ENCODE assay signal across 8 cellular contexts in the genomic region with DNA sequence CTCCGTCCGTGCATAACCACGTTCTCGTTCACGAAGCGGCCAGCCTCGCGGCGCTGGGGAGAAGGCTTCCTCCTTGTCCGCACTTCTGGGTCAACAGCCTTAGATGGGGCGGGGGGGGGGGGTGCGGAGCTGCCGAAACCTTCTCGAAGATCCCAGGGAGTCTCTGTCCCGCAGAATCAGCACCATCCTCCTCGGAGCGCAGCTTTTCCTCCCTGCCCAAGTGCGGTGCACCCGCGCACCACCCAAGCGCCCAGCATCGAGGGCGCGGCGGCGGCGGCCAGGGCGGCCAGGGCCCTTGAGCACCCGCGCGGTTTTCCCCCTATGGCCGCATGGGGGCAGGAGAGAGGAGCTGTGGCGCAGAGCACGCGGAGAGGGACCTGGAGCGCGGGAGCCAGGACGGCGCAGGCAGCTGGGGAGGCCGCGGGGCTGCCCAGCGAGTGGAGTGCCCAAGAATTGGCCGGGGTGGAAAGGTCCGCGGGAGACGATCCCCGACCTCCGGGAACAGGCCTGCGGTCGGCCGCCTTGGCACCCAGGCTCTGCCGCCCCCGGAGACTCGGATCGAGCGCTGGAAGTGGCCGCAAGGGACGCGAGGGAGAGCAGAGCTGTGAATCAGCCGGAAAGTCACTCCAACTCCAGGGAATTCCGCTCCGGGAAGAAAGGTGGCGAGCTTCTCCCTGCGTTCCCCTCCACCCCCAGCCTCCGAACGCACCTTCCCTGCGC. TPM values are rescaled to one million over a fixed set of nuclear protein-coding genes. Genes with fewer than 3 reads are reported as not detected.
DNase-seq lines count a peak whose midpoint lies in the region; ATAC-seq and TF ChIP-seq lines count a peak whose summit lies in the region.

No MANE protein-coding gene starts in this region.

- peak overlapping the region; percentile 38 to 70 for H3K27ac ChIP-seq in ascending aorta
- H3K27ac ChIP-seq in hepatocyte = no peak overlapping the region
- H3K27ac ChIP-seq in OCI-LY7 (ENCODE audit: low read depth, low read length, poor library complexity, severe bottlenecking) = no peak overlapping the region

- H3K9me2 ChIP-seq in hepatocyte (replicated peaks; ENCODE audit: insufficient read depth) (no peaks in the 10 kb centered on the region), OCI-LY7 (ENCODE audit: insufficient read depth, low read length) (no peaks in the 10 kb centered on the region)

- peak overlapping the region; percentile 43 to 63 for H3K4me3 ChIP-seq in ascending aorta
- H3K4me3 ChIP-seq in hepatocyte = peak overlapping the region; percentile 58
- no peak overlapping the region for H3K4me3 ChIP-seq in OCI-LY7 (ENCODE audit: low read depth, low read length, poor library complexity, severe bottlenecking)

- CTCF ChIA-PET in OCI-LY7 (lab: Charles Lee; ENCODE audit: unreplicated experiment) = no interaction called here

- peak in 13 of 14 donors; percentile 32 to 74 (median 56) for DNase-seq in C1 segment of cervical spinal cord (lab: John Stamatoyannopoulos, UW)
- peak; percentile 28 to 32 for DNase-seq in Kasumi-1 (lab: John Stamatoyannopoulos, UW)
- DNase-seq in SW480 (ENCODE audit: low spot score) = peak; percentile 78
- peak in 1 of 2 donors; percentile 90 for DNase-seq in ascending aorta (ENCODE audit: low spot score in 2 of 2)
- peak; percentile 91 for DNase-seq in hepatocyte (ENCODE audit: low spot score)
- DNase-seq in renal cortical epithelial cell (ENCODE audit: low read depth) = peak; percentile 55
- DNase-seq in OCI-LY7 (ENCODE audit: low spot score) = no peak

- intact Hi-C loops in ascending aorta (cut with DNase I) = loop anchor here (1.0 kb wide), 3 partner anchors 79 to 235 kb away; no protein-coding TSS in a partner anchor
- intact Hi-C loops in OCI-LY7 (cut with micrococcal nuclease; ENCODE audit: unreplicated experiment) = no loop called here

- H3K4me1 ChIP-seq in ascending aorta = no peaks in the 10 kb centered on the region
- H3K4me1 ChIP-seq in hepatocyte (ENCODE audit: insufficient read depth) = peaks cover 6% of the 10 kb centered on the region
- no peaks in the 10 kb centered on the region for H3K4me1 ChIP-seq in OCI-LY7 (ENCODE audit: insufficient read depth, low read length, poor library complexity, severe bottlenecking)

- 1% methylated on average over 65 of the region's 67 CpGs for WGBS in hepatocyte (ENCODE audit: low lambda C conversion rate, missing lambda C conversion rate)

- peak overlapping the region; percentile 82 for H2AFZ ChIP-seq in hepatocyte
- no peak overlapping the region for H2AFZ ChIP-seq in OCI-LY7 (ENCODE audit: low read length)

- BruUV-seq in OCI-LY7 (replicated peaks; lab: Mats Ljungman, UMichigan) = no TSS peak

- POLR2A ChIA-PET in OCI-LY7 (lab: Charles Lee) = no interaction called here

- peak; percentile 76 for ATAC-seq in GM19463 (IDR thresholded peaks at IDR 0.05; ENCODE audit: unreplicated experiment)

- H3K9me3 ChIP-seq in ascending aorta = no peaks in the 10 kb centered on the region
- H3K9me3 ChIP-seq in hepatocyte (ENCODE audit: low read depth) = no peaks in the 10 kb centered on the region
- H3K9me3 ChIP-seq in OCI-LY7 (ENCODE audit: low read length) = no peaks in the 10 kb centered on the region

- H3K36me3 ChIP-seq in ascending aorta (no peaks in the 10 kb centered on the region), hepatocyte (replicated peaks; ENCODE audit: insufficient read depth, low read depth) (no peaks in the 10 kb centered on the region), OCI-LY7 (ENCODE audit: insufficient read depth, low read length) (no peaks in the 10 kb centered on the region)

- H3K4me2 ChIP-seq in hepatocyte (peak overlapping the region; percentile 98), OCI-LY7 (ENCODE audit: low read length) (no peak overlapping the region)

- H4K20me1 ChIP-seq in hepatocyte (ENCODE audit: insufficient read depth, poor library complexity, severe bottlenecking) = no peaks in the 10 kb centered on the region
- H4K20me1 ChIP-seq in OCI-LY7 (ENCODE audit: insufficient read depth, low read length) = no peaks in the 10 kb centered on the region

- TF ChIP-seq CTCF in ascending aorta (IDR thresholded peaks at IDR 0.05) (peak; percentile 77 to 89 (median 88)), hepatocyte (IDR thresholded peaks at IDR 0.05; ENCODE audit: poor library complexity) (peak; percentile 76), OCI-LY7 (conservative IDR thresholded peaks at IDR 0.05; ENCODE audit: low read length) (no peak)

- H3K27me3 ChIP-seq in ascending aorta (no peaks in the 10 kb centered on the region), hepatocyte (peaks cover 63% of the 10 kb centered on the region)

- H3K79me2 ChIP-seq in hepatocyte (no peaks in the 10 kb centered on the region), OCI-LY7 (ENCODE audit: insufficient read depth, low read depth, low read length) (no peaks in the 10 kb centered on the region)

RNA-seq across cellular contexts. Expression of a gene that starts 43.1 kb away (rescaled TPM):
- total RNA-seq in ascending aorta (not detected), hepatocyte (not detected in 2 replicates), renal cortical epithelial cell (0.15 TPM in 1 of 2 replicates, not detected in the other), OCI-LY7 (2022) (0.25 TPM in 1 of 2 replicates, not detected in the other)
- not detected in 2 replicates for polyA plus RNA-seq in hepatocyte
- not detected in 2 replicates for total RNA-seq in OCI-LY7 (2014; rRNA removed; shearing (Covaris generic))

Comparison
In these comparisons a context has a peak if more than half of its experiments do, and no peak if none do; other contexts are left out.
1. H3K27ac ChIP-seq: peak in ascending aorta (2 of 2); none in hepatocyte (single experiment) and OCI-LY7 (single experiment).